ENCODE assay signal across 1 cellular context in the genomic region with DNA sequence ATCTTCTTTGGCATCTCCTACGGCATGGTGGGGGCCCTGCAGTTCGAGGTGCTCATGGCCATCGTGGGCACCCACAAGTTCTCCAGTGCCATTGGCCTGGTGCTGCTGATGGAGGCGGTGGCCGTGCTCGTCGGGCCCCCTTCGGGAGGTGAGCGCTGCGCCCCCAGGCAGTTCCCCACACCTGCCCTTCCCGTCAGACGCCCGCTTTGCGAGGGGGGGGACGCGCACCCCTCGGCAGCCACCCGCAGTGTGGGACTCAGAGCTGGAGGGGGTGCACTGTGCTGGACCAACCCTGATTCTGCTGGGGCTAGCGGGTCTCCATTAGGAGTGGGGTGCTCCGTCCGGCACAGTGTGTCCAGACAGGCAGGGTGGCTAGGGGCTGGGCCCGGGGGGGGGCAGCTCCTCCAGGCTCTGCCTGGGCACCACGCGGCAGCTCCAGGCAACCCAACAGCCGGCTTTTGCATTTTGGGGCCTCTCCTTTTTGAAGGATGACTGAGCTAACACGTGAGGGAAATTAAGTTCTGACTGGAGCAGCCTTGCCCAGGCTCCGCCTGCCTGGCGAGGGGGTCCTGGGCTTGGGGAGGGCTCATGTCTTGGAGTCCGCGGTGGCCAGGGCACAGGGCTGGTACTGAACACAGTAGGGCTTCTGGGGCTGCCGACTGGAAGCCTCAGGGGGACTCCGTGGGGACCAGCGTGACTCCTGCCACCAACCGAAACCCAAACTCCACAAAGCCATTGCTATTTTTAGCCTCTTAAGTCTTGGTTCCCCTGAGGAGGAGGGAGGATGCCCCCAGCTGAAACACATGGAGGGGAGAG.
A peak's percentile ranks its signal among the peaks of the same experiment; 100 is the strongest.
TF ChIP-seq lines count a peak whose summit lies in the region.

No MANE protein-coding gene starts in this region.

TF ChIP-seq in HEK293, 187 proteins besides CTCF, POLR2A, EP300 and RAD21 (continued from another document):
- TF ChIP-seq, protein P1, sequence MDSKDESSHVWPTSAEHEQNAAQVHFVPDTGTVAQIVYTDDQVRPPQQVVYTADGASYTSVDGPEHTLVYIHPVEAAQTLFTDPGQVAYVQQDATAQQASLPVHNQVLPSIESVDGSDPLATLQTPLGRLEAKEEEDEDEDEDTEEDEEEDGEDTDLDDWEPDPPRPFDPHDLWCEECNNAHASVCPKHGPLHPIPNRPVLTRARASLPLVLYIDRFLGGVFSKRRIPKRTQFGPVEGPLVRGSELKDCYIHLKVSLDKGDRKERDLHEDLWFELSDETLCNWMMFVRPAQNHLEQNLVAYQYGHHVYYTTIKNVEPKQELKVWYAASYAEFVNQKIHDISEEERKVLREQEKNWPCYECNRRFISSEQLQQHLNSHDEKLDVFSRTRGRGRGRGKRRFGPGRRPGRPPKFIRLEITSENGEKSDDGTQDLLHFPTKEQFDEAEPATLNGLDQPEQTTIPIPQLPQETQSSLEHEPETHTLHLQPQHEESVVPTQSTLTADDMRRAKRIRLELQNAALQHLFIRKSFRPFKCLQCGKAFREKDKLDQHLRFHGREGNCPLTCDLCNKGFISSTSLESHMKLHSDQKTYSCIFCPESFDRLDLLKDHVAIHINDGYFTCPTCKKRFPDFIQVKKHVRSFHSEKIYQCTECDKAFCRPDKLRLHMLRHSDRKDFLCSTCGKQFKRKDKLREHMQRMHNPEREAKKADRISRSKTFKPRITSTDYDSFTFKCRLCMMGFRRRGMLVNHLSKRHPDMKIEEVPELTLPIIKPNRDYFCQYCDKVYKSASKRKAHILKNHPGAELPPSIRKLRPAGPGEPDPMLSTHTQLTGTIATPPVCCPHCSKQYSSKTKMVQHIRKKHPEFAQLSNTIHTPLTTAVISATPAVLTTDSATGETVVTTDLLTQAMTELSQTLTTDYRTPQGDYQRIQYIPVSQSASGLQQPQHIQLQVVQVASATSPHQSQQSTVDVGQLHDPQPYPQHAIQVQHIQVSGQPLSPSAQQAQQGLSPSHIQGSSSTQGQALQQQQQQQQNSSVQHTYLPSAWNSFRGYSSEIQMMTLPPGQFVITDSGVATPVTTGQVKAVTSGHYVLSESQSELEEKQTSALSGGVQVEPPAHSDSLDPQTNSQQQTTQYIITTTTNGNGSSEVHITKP (tag by site-specific recombination; IDR thresholded peaks at IDR 0.05) = no peak
- TF ChIP-seq ZIC2 (tag by site-specific recombination; IDR thresholded peaks at IDR 0.05) = peak; percentile 79
TF ChIP-seq in HEK293: peak in this region for 2.
